17 cellular contexts compared by ENCODE assay signal in the genomic region with DNA sequence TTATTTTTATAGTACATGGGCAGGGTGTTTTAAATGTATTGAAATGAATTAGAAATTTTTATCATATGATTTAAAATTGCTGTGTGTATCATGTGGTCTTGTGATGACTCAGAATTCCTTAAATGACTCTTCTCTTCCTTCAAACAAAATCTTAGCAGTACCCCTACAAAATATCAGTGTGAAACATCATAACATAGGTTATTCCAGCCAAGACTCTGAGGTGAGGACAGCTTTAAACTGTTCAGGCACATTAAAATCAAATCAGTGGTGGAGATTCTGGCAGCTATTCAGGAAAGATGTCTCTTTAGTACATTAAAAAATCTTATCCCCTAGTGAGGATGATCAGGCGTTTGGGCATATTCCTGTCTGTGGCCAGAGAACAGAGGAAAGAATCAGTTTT.
DNase-seq lines count a peak whose midpoint lies in the region; ATAC-seq and TF ChIP-seq lines count a peak whose summit lies in the region.
"Had no signal": no experiment of that assay in that cellular context is flagged by ENCODE, and none has a peak within 500 bp of the region (broad histone marks: within the 10 kb centered on the region; RNA-seq: fewer than 3 reads in every experiment).

No MANE protein-coding gene starts in this region.

- H3K9ac ChIP-seq in IMR-90 (ENCODE audit: low read depth, low read length), result no peak overlapping the region

- H2BK20ac ChIP-seq in IMR-90 (ENCODE audit: low read depth, low read length), result no peak overlapping the region

- H3K36me3 ChIP-seq in IMR-90 (ENCODE audit: control insufficient read depth, insufficient read depth, low read length), result peaks cover 2% of the 10 kb centered on the region

- peaks cover 8% of the 10 kb centered on the region for H3K4me1 ChIP-seq in IMR-90 (ENCODE audit: control insufficient read depth, insufficient read depth, low read length)
- H3K4me1 ChIP-seq: psoas muscle, stomach had no signal

- H3K4ac ChIP-seq in IMR-90 (ENCODE audit: low read depth, low read length), result no peak overlapping the region

- TF ChIP-seq CTCF in IMR-90 (conservative IDR thresholded peaks at IDR 0.05; ENCODE audit: low read depth, low read length) (no peak), chondrocyte (IDR thresholded peaks at IDR 0.05) (no peak)

- intact Hi-C loops in IMR-90 (cut with micrococcal nuclease), result no loop called here

- H3K27me3 ChIP-seq in IMR-90 (ENCODE audit: control insufficient read depth, insufficient read depth, low read length), result no peaks in the 10 kb centered on the region
- H3K27me3 ChIP-seq: stomach had no signal

- peak overlapping the region; percentile 42 for H3K4me3 Mint-ChIP-seq in activated naive CD4-positive, alpha-beta T cell treated with anti-CD3 and anti-CD28 coated beads, Interleukin-2, amount 50 U/mL, for 24 hours
- H3K4me3 Mint-ChIP-seq in activated naive CD4-positive, alpha-beta T cell treated with anti-CD3 and anti-CD28 coated beads, Interleukin-2, amount 10 ng/mL, durations not matched to agents 7 days and 5 days, result no peak overlapping the region
- no peak overlapping the region for H3K4me3 Mint-ChIP-seq in chondrocyte (ENCODE audit: unreplicated experiment)
- peak overlapping the region in 1 of 2 donors; percentile 24 for H3K4me3 Mint-ChIP-seq in stimulated activated naive CD8-positive, alpha-beta T cell treated with anti-CD3 and anti-CD28 coated beads, Interleukin-15, amount 100 ng/mL, for 72 hours
- H3K4me3 Mint-ChIP-seq: brain had no signal

- no peak overlapping the region for H2AK9ac ChIP-seq in IMR-90 (replicated peaks; ENCODE audit: low read depth, low read length, poor library complexity)

- H2BK120ac ChIP-seq in IMR-90 (ENCODE audit: low read depth, low read length), result no peak overlapping the region

- H3K18ac ChIP-seq in IMR-90 (ENCODE audit: low read depth, low read length), result peak overlapping the region; percentile 41; the same call in 1 of the 2 replicates

- no peaks in the 10 kb centered on the region for H3K9me3 Mint-ChIP-seq in activated naive CD4-positive, alpha-beta T cell treated with anti-CD3 and anti-CD28 coated beads, Interleukin-2, amount 50 U/mL, for 24 hours
- H3K9me3 Mint-ChIP-seq in activated naive CD4-positive, alpha-beta T cell treated with anti-CD3 and anti-CD28 coated beads, Interleukin-2, amount 10 ng/mL, durations not matched to agents 7 days and 5 days, result no peaks in the 10 kb centered on the region
- H3K9me3 Mint-ChIP-seq in chondrocyte (ENCODE audit: low read depth), result no peaks in the 10 kb centered on the region
- H3K9me3 Mint-ChIP-seq in stimulated activated naive CD8-positive, alpha-beta T cell treated with anti-CD3 and anti-CD28 coated beads, Interleukin-15, amount 100 ng/mL, for 72 hours, result no peaks in the 10 kb centered on the region
- H3K9me3 Mint-ChIP-seq: brain had no signal

- no peaks in the 10 kb centered on the region for H3K27me3 Mint-ChIP-seq in activated naive CD4-positive, alpha-beta T cell treated with anti-CD3 and anti-CD28 coated beads, Interleukin-2, amount 50 U/mL, for 24 hours
- no peaks in the 10 kb centered on the region for H3K27me3 Mint-ChIP-seq in activated naive CD4-positive, alpha-beta T cell treated with anti-CD3 and anti-CD28 coated beads, Interleukin-2, amount 10 ng/mL, durations not matched to agents 7 days and 5 days
- H3K27me3 Mint-ChIP-seq in chondrocyte (ENCODE audit: low read depth), result no peaks in the 10 kb centered on the region
- no peaks in the 10 kb centered on the region for H3K27me3 Mint-ChIP-seq in stimulated activated naive CD8-positive, alpha-beta T cell treated with anti-CD3 and anti-CD28 coated beads, Interleukin-15, amount 100 ng/mL, for 72 hours
- H3K27me3 Mint-ChIP-seq: brain had no signal

- 0 out of 2 replicates have a peak overlapping the region, but pooled peaks have one; percentile 21 for H3K14ac ChIP-seq in IMR-90 (replicated peaks; ENCODE audit: low read depth, low read length)

- POLR2A ChIA-PET in IMR-90 (lab: Charles Lee; ENCODE audit: unreplicated experiment), result no interaction called here

- no peak for DNase-seq in activated naive CD4-positive, alpha-beta T cell treated with anti-CD3 and anti-CD28 coated beads, Interleukin-2, amount 10 ng/mL, durations not matched to agents 7 days and 5 days
- peak; percentile 46 for DNase-seq in IMR-90
- no peak for DNase-seq in chondrocyte (ENCODE audit: low spot score)
- no peak for DNase-seq in stimulated activated naive CD8-positive, alpha-beta T cell treated with anti-CD3 and anti-CD28 coated beads, Interleukin-15, amount 100 ng/mL, for 72 hours
- DNase-seq in NCI-H748 treated with DMSO at 0.1 percent for 48 hours (lab: John Stamatoyannopoulos, UW), result no peak
- no peak for DNase-seq in RKO (ENCODE audit: low spot score)
- DNase-seq in DMS114 treated with DMSO at 0.1 percent for 48 hours (lab: John Stamatoyannopoulos, UW; ENCODE audit: unreplicated experiment), result no peak
- DNase-seq: activated CD8-positive, alpha-beta memory T cell treated with anti-CD3 and anti-CD28 coated beads, Interleukin-2, amount 50 U/mL, for 48 hours; DND-41; hypothalamus; MV-4-11; psoas muscle; stimulated activated CD4-positive, alpha-beta T cell treated with anti-CD3 and anti-CD28 coated beads, Interleukin-2, amount 100 ng/mL, for 48 hours; stomach had no signal

- peak; percentile 15; the same call in 1 of the 2 replicates for ATAC-seq in IMR-90 (ENCODE audit: low read depth)
- peak; percentile 88 for ATAC-seq in stimulated activated naive CD8-positive, alpha-beta T cell treated with anti-CD3 and anti-CD28 coated beads, Interleukin-15, amount 100 ng/mL, for 72 hours
- ATAC-seq: psoas muscle had no signal

- no peaks in the 10 kb centered on the region for H3K9me3 ChIP-seq in IMR-90 (ENCODE audit: control insufficient read depth, insufficient read depth, low read length)
- H3K9me3 ChIP-seq: psoas muscle, stomach had no signal

- peaks cover 92% of the 10 kb centered on the region for H3K4me1 Mint-ChIP-seq in activated naive CD4-positive, alpha-beta T cell treated with anti-CD3 and anti-CD28 coated beads, Interleukin-2, amount 50 U/mL, for 24 hours
- H3K4me1 Mint-ChIP-seq in activated naive CD4-positive, alpha-beta T cell treated with anti-CD3 and anti-CD28 coated beads, Interleukin-2, amount 10 ng/mL, durations not matched to agents 7 days and 5 days, result peaks cover 32% of the 10 kb centered on the region
- peaks cover 58% of the 10 kb centered on the region for H3K4me1 Mint-ChIP-seq in chondrocyte (ENCODE audit: low read depth)
- H3K4me1 Mint-ChIP-seq in stimulated activated naive CD8-positive, alpha-beta T cell treated with anti-CD3 and anti-CD28 coated beads, Interleukin-15, amount 100 ng/mL, for 72 hours, result peaks cover 43% of the 10 kb centered on the region

- peak overlapping the region; percentile 31 for H2BK5ac ChIP-seq in IMR-90 (ENCODE audit: low read depth, low read length, poor library complexity, severe bottlenecking)

- H2BK15ac ChIP-seq in IMR-90 (ENCODE audit: low read depth, low read length), result no peak overlapping the region

- no peaks in the 10 kb centered on the region for H4K20me1 ChIP-seq in IMR-90 (ENCODE audit: insufficient read depth, low read length)

- dilution Hi-C loops in IMR-90 (cut with HindIII; ENCODE audit: low sequenced_read_pairs, unreplicated experiment), result no loop called here

- no peak overlapping the region for H3K4me2 ChIP-seq in IMR-90 (ENCODE audit: low read depth, low read length)

- H3K79me1 ChIP-seq in IMR-90 (ENCODE audit: low read depth in 1 of 2, low read length in 2 of 2), result peaks cover 0 to 5% of the 10 kb centered on the region in 2 experiments; a peak in 3 of 4 replicates

- no peak overlapping the region for H3K56ac ChIP-seq in IMR-90 (ENCODE audit: extremely low read depth, insufficient read depth, low read length)

- H2AK5ac ChIP-seq in IMR-90 (ENCODE audit: low read depth, low read length), result no peak overlapping the region; the same call in 1 of the 2 replicates

- no TSS peak for BruUV-seq in IMR-90 (replicated peaks; lab: Mats Ljungman, UMichigan)

- WGBS in IMR-90 (ENCODE audit: extremely low coverage in 2 of 2, insufficient read length in 1 of 2), 2 experiments, result no CpG with 5 or more reads among the region's 1 CpG

- H3K27ac ChIP-seq in IMR-90 (ENCODE audit: insufficient read depth, low read length), result no peak overlapping the region
- H3K27ac ChIP-seq: psoas muscle, stomach had no signal

- no peak overlapping the region for H3K4me3 ChIP-seq in IMR-90 (ENCODE audit: insufficient read depth, low read depth, low read length)
- H3K4me3 ChIP-seq: lung, psoas muscle, stomach had no signal

- no peak overlapping the region for H2AFZ ChIP-seq in IMR-90 (replicated peaks; ENCODE audit: low read length, poor library complexity)

- TF ChIP-seq RAD21 in IMR-90 (IDR thresholded peaks at IDR 0.05; ENCODE audit: low read length), result no peak

- in situ Hi-C loops in IMR-90 (cut with MboI; ENCODE audit: low sequenced_read_pairs), result no loop called here

- peaks cover 46% of the 10 kb centered on the region for H3K36me3 Mint-ChIP-seq in activated naive CD4-positive, alpha-beta T cell treated with anti-CD3 and anti-CD28 coated beads, Interleukin-2, amount 50 U/mL, for 24 hours
- H3K36me3 Mint-ChIP-seq in activated naive CD4-positive, alpha-beta T cell treated with anti-CD3 and anti-CD28 coated beads, Interleukin-2, amount 10 ng/mL, durations not matched to agents 7 days and 5 days, result peaks cover 76% of the 10 kb centered on the region
- peaks cover 19% of the 10 kb centered on the region for H3K36me3 Mint-ChIP-seq in chondrocyte (ENCODE audit: low read depth)

- H4K5ac ChIP-seq in IMR-90 (ENCODE audit: low read depth, low read length), result no peak overlapping the region

- CTCF ChIA-PET in activated naive CD4-positive, alpha-beta T cell treated with anti-CD3 and anti-CD28 coated beads, Interleukin-2, amount 10 ng/mL, durations not matched to agents 7 days and 5 days (lab: Charles Lee), result no interaction called here
- CTCF ChIA-PET in IMR-90 (lab: Yijun Ruan, JAX), result interaction anchor here (1.3 kb wide), 1 partner anchor 10 kb away, joined by 3 read pairs; no protein-coding TSS in a partner anchor

- peak overlapping the region; percentile 3 for H3K27ac Mint-ChIP-seq in activated naive CD4-positive, alpha-beta T cell treated with anti-CD3 and anti-CD28 coated beads, Interleukin-2, amount 50 U/mL, for 24 hours
- no peak overlapping the region for H3K27ac Mint-ChIP-seq in activated naive CD4-positive, alpha-beta T cell treated with anti-CD3 and anti-CD28 coated beads, Interleukin-2, amount 10 ng/mL, durations not matched to agents 7 days and 5 days
- H3K27ac Mint-ChIP-seq in chondrocyte (ENCODE audit: unreplicated experiment), result peak overlapping the region; percentile 79
- H3K27ac Mint-ChIP-seq in stimulated activated naive CD8-positive, alpha-beta T cell treated with anti-CD3 and anti-CD28 coated beads, Interleukin-15, amount 100 ng/mL, for 72 hours, result no peak overlapping the region

- H4K8ac ChIP-seq in IMR-90 (ENCODE audit: low read depth in 2 of 2, low read length in 2 of 2), result no peak overlapping the region

- H4K91ac ChIP-seq in IMR-90 (ENCODE audit: insufficient read depth, low read depth, low read length), result no peak overlapping the region

- no peak overlapping the region for H3K23ac ChIP-seq in IMR-90 (ENCODE audit: low read depth, low read length)

- TF ChIP-seq POLR2A in IMR-90 (IDR thresholded peaks at IDR 0.05; ENCODE audit: low read depth, low read length), result no peak

- peaks cover 9% of the 10 kb centered on the region for H3K9me1 ChIP-seq in IMR-90 (ENCODE audit: insufficient read depth, low read length)

TF ChIP-seq in IMR-90, 13 proteins besides CTCF, POLR2A, EP300 and RAD21 (continues in another document):
- TF ChIP-seq MAFK (IDR thresholded peaks at IDR 0.05; ENCODE audit: low read depth, low read length), result no peak

Comparison
In these comparisons a context has a peak if more than half of its experiments do, and no peak if none do; other contexts are left out.
1. H3K27ac Mint-ChIP-seq: peak in activated naive CD4-positive, alpha-beta T cell treated with anti-CD3 and anti-CD28 coated beads, Interleukin-2, amount 50 U/mL, for 24 hours (single experiment) and chondrocyte (single experiment); none in activated naive CD4-positive, alpha-beta T cell treated with anti-CD3 and anti-CD28 coated beads, Interleukin-2, amount 10 ng/mL, durations not matched to agents 7 days and 5 days (single experiment) and stimulated activated naive CD8-positive, alpha-beta T cell treated with anti-CD3 and anti-CD28 coated beads, Interleukin-15, amount 100 ng/mL, for 72 hours (0 of 2).